In the genomic region with DNA sequence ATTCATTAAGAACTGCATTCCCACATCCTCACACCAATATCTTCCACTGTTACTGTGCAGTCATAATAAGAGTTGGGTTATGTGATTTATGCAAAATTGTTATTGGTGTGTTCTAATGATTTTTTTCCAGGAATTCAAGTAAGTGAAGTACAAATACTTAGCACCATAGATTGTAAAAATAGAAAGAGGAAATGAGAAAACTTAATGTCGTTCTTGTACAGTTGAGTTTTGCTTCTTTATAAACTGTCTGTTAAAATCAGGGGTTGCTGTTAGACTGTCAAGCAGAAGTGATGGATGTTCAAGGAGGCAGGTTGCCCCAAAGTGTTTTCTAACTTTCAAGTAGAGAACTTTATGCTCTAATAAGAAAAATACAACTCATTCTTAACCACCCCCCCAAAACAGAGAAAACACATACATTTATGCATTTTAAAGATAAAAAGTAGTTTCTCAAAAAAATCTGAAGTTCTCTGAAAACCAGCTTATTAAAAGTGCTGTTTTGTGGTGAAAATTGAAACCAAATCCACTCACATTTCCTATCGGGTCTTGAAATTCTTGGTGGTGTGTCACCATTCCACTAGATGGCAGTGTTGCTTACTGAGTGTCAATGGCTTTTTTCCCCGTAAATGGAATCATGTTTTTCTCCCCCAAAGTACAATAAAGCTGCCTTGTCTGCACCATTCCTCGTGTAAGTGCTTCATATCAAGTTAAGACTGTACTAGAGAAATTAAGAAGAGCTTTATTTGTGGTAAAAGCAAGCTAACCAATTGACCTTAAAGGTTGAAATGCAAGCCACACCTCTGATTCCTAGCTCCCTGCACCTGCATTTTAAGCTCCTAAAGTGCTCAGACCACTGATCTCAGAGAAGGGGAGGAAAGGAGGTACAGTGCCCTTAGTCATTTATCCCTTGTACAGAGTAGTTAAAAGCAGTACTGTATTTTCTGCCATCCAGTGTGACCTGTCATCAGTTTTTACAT, we compare ENCODE assay signal across 9 cellular contexts. TPM values are rescaled to one million over a fixed set of nuclear protein-coding genes. Genes with fewer than 3 reads are reported as not detected.
DNase-seq lines count a peak whose midpoint lies in the region; ATAC-seq and TF ChIP-seq lines count a peak whose summit lies in the region.
"Had no signal": no experiment of that assay in that cellular context is flagged by ENCODE, and none has a peak within 500 bp of the region (broad histone marks: within the 10 kb centered on the region; RNA-seq: fewer than 3 reads in every experiment).

No MANE protein-coding gene starts in this region.

- H3F3A ChIP-seq in SU-DHL-6 (ENCODE audit: insufficient read depth) = peaks cover 21% of the 10 kb centered on the region

- TF ChIP-seq CTCF in AG04449 (IDR thresholded peaks at IDR 0.05; ENCODE audit: insufficient read depth, low read length, missing control alignments) (peak; percentile 73), KMS-11 (conservative IDR thresholded peaks at IDR 0.05; ENCODE audit: low read depth, low read length) (peak; percentile 94), SU-DHL-6 (IDR thresholded peaks at IDR 0.05; ENCODE audit: insufficient read depth, low read length, poor library complexity, severe bottlenecking) (peak; percentile 87), mucosa of descending colon (IDR thresholded peaks at IDR 0.05) (peak; percentile 70)

- H3K27me3 ChIP-seq in KMS-11 (ENCODE audit: insufficient read depth, low read depth) = no peaks in the 10 kb centered on the region
- H3K27me3 ChIP-seq in SU-DHL-6 (ENCODE audit: low read length) = no peaks in the 10 kb centered on the region

- CTCF ChIA-PET in AG04449 (lab: Yijun Ruan, JAX) = interaction anchor here (0.6 to 6.7 kb wide), 45 partner anchors 10 to 532 kb away, joined by 3 to 150 read pairs (median 5); no protein-coding TSS in a partner anchor

- H3K4me2 ChIP-seq in KMS-11 = peak overlapping the region; percentile 55
- H3K4me2 ChIP-seq in SU-DHL-6 (ENCODE audit: low read depth, low read length, poor library complexity, severe bottlenecking) = peak overlapping the region; percentile 54

- peak overlapping the region; percentile 22; the same call in 1 of the 2 replicates for H3K27ac ChIP-seq in KMS-11
- peak overlapping the region; percentile 76 for H3K27ac ChIP-seq in SU-DHL-6 (ENCODE audit: low read depth, low read length)

- H4K20me1 ChIP-seq in KMS-11 (ENCODE audit: insufficient read depth) (no peaks in the 10 kb centered on the region), SU-DHL-6 (ENCODE audit: low read depth, low read length) (no peaks in the 10 kb centered on the region)

- H3K4me1 ChIP-seq in KMS-11 (ENCODE audit: low read depth, poor library complexity, severe bottlenecking) = peaks cover 31% of the 10 kb centered on the region
- no peaks in the 10 kb centered on the region for H3K4me1 ChIP-seq in mucosa of descending colon (ENCODE audit: low read depth)

- intact Hi-C loops in mucosa of descending colon (cut with DNase I, micrococcal nuclease) = no loop called here

- H3K9me3 ChIP-seq in SU-DHL-6 (ENCODE audit: insufficient read depth, low read length) (no peaks in the 10 kb centered on the region), mucosa of descending colon (no peaks in the 10 kb centered on the region)

- H3K9ac ChIP-seq in KMS-11 (no peak overlapping the region; the same call in 1 of the 2 replicates), SU-DHL-6 (ENCODE audit: low read length) (no peak overlapping the region)

- H2AFZ ChIP-seq in KMS-11 (ENCODE audit: low read depth) (no peak overlapping the region), SU-DHL-6 (ENCODE audit: low read depth, low read length, severe bottlenecking) (no peak overlapping the region)

- H3K9me2 ChIP-seq in SU-DHL-6 (replicated peaks; ENCODE audit: insufficient read depth, low read length) = no peaks in the 10 kb centered on the region

- ATAC-seq in mucosa of descending colon = peak; percentile 66
- no peak for ATAC-seq in GM19328 (IDR thresholded peaks at IDR 0.05; ENCODE audit: unreplicated experiment)
- no peak for ATAC-seq in GM19467 (IDR thresholded peaks at IDR 0.05; ENCODE audit: unreplicated experiment)

- POLR2A ChIA-PET in AG04449 (lab: Yijun Ruan, JAX) = no interaction called here

- DNase-seq in AG04449 (ENCODE audit: low read depth, low spot score) (no peak), EH (ENCODE audit: low read depth) (peak; percentile 67), dermis microvascular lymphatic vessel endothelial cell (ENCODE audit: low read depth in 2 of 2) (peak; percentile 41 to 67), mucosa of descending colon (peak in 1 of 3 donors; percentile 63)

- H3K79me2 ChIP-seq in KMS-11 (ENCODE audit: insufficient read depth, low read depth) = no peaks in the 10 kb centered on the region
- no peaks in the 10 kb centered on the region for H3K79me2 ChIP-seq in SU-DHL-6 (ENCODE audit: insufficient read depth, low read length)

- H3K36me3 ChIP-seq in KMS-11 (ENCODE audit: insufficient read depth) (no peaks in the 10 kb centered on the region), SU-DHL-6 (ENCODE audit: low read length) (no peaks in the 10 kb centered on the region), mucosa of descending colon (ENCODE audit: low read depth) (no peaks in the 10 kb centered on the region)

- H3K4me3 ChIP-seq in AG04449 (ENCODE audit: low read depth, low read length) = no peak overlapping the region
- H3K4me3 ChIP-seq in KMS-11 (IDR thresholded peaks at IDR 0.05; ENCODE audit: insufficient read depth, low read depth, low read length) = no peak overlapping the region
- no peak overlapping the region for H3K4me3 ChIP-seq in SU-DHL-6 (ENCODE audit: insufficient read depth, low read length, poor library complexity, severe bottlenecking)
- no peak overlapping the region for H3K4me3 ChIP-seq in mucosa of descending colon
- H3K4me3 ChIP-seq: skin epidermis had no signal

RNA-seq across cellular contexts. Expression of a gene that starts 4.7 kb away (rescaled TPM):
- total RNA-seq in dermis microvascular lymphatic vessel endothelial cell = under 0.01 TPM in 1 of 2 replicates, not detected in the other
- 1 to 10 TPM; 3.5 to 7.3 (median 4.6) TPM for total RNA-seq in mucosa of descending colon

RNA-seq across cellular contexts. Expression of a gene that starts 6.7 kb away (rescaled TPM):
- under 0.01 TPM in 1 of 2 replicates, not detected in the other for total RNA-seq in dermis microvascular lymphatic vessel endothelial cell
- total RNA-seq in mucosa of descending colon = under 1 TPM; 0.14 to 0.36 (median 0.25) TPM

RNA-seq across cellular contexts. Expression of a gene that starts 57.7 kb away (rescaled TPM):
- total RNA-seq in dermis microvascular lymphatic vessel endothelial cell (163 and 205 TPM in 2 replicates), mucosa of descending colon (10 to 100 TPM; 60.8 to 76.5 (median 62.8) TPM)
